1 cellular context compared by ENCODE assay signal in genomic region chr1:171226757-171227370, GRCh38.
TF ChIP-seq lines count a peak whose summit lies in the region.

No MANE protein-coding gene starts in this region.

TF ChIP-seq in GM12878, 131 proteins besides CTCF, POLR2A, EP300 and RAD21:
- peak; percentile 55 for TF ChIP-seq SMC3 (IDR thresholded peaks at IDR 0.05; ENCODE audit: borderline replicate concordance, low read length)
- TF ChIP-seq ZBED1 (IDR thresholded peaks at IDR 0.05; ENCODE audit: borderline replicate concordance) = no peak
